Comparison of ENCODE assay signal across 14 cellular contexts in the genomic region with DNA sequence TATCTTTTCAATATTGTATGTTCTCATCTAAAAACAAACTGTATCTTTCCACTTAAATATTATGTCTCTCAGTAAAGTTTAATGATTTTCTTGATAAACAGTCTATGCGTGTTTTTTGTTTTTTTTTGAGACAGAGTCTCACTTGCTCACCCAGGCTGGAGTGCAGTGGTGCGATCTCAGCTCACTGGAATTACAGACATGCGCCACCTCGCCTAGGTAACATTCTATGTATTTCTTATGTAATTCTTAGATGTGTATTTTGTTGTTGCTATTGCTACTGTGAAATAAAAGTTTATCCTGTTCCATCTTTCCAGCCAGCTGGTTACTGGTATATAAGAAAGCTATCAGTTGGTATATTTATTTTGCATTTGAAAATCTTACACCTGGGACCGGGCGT. TPM values are rescaled to one million over a fixed set of nuclear protein-coding genes. Genes with fewer than 3 reads are reported as not detected.
DNase-seq lines count a peak whose midpoint lies in the region; ATAC-seq, FAIRE-seq and TF ChIP-seq lines count a peak whose summit lies in the region.
"Had no signal": no experiment of that assay in that cellular context is flagged by ENCODE, and none has a peak within 500 bp of the region (broad histone marks: within the 10 kb centered on the region; RNA-seq: fewer than 3 reads in every experiment).

No MANE protein-coding gene starts in this region.

- no peaks in the 10 kb centered on the region for H3K27me3 Mint-ChIP-seq in dendritic cell treated with granulocyte-macrophage colony-stimulating factor and Interleukin-4, amounts not matched to agents 40 ng/mL and 50 ng/mL, for 4 days
- no peaks in the 10 kb centered on the region for H3K27me3 Mint-ChIP-seq in nephron progenitor cell (ENCODE audit: low read depth, poor library complexity)
- H3K27me3 Mint-ChIP-seq: activated naive CD8-positive, alpha-beta T cell had no signal

- H3K4me1 ChIP-seq in pancreas (peaks cover 37 to 60% (median 37%) of the 10 kb centered on the region in 3 donors), right atrium auricular region (peaks cover 0 to 10% of the 10 kb centered on the region in 2 donors)

- DNase-seq in MG63 (peak; percentile 29), pancreas (no peak), right atrium auricular region (ENCODE audit: low spot score) (no peak), nephron progenitor cell (no peak)
- no peak for DNase-seq in activated CD4-positive, alpha-beta T cell treated with anti-CD3 and anti-CD28 coated beads for 4 hours
- DNase-seq: activated CD8-positive, alpha-beta T cell treated with anti-CD3 and anti-CD28 coated beads, Interleukin-2, amount 10 ng/mL, durations not matched to agents 7 days and 5 days; CD8-positive, alpha-beta T cell; GOT3; hypothalamus; NCI-H2171 had no signal

- no peak for FAIRE-seq in pancreas (lab: Jason Lieb, UNC)

- TF ChIP-seq CTCF in pancreas (IDR thresholded peaks at IDR 0.05): no peak
- TF ChIP-seq CTCF in right atrium auricular region (IDR thresholded peaks at IDR 0.05): no peak
- TF ChIP-seq CTCF in nephron progenitor cell (IDR thresholded peaks at IDR 0.05): no peak

- H3K4me3 ChIP-seq in MG63 (no peak overlapping the region), pancreas (no peak overlapping the region), right atrium auricular region (no peak overlapping the region)

- H3K27me3 ChIP-seq in MG63 (no peaks in the 10 kb centered on the region), pancreas (no peaks in the 10 kb centered on the region), right atrium auricular region (no peaks in the 10 kb centered on the region)

- H3K36me3 ChIP-seq in MG63: no peaks in the 10 kb centered on the region
- no peaks in the 10 kb centered on the region for H3K36me3 ChIP-seq in pancreas
- H3K36me3 ChIP-seq in right atrium auricular region: no peaks in the 10 kb centered on the region

- H3K36me3 Mint-ChIP-seq in dendritic cell treated with granulocyte-macrophage colony-stimulating factor and Interleukin-4, amounts not matched to agents 40 ng/mL and 50 ng/mL, for 4 days (ENCODE audit: low read depth): peaks cover 24% of the 10 kb centered on the region
- H3K36me3 Mint-ChIP-seq in nephron progenitor cell (ENCODE audit: low read depth): peaks cover 45% of the 10 kb centered on the region

- 62 to 66% methylated on average over 6 of the region's 6 CpGs for WGBS in pancreas, 2 donors

- H3K27ac ChIP-seq in pancreas: peak overlapping the region in 3 of 4 donors; percentile 12 to 68 (median 60)
- no peak overlapping the region for H3K27ac ChIP-seq in right atrium auricular region

- peaks cover 58% of the 10 kb centered on the region for H3K4me1 Mint-ChIP-seq in dendritic cell treated with granulocyte-macrophage colony-stimulating factor and Interleukin-4, amounts not matched to agents 40 ng/mL and 50 ng/mL, for 4 days (ENCODE audit: low read depth)
- peaks cover 22% of the 10 kb centered on the region for H3K4me1 Mint-ChIP-seq in nephron progenitor cell

- ATAC-seq in GM18861 (IDR thresholded peaks at IDR 0.05; ENCODE audit: unreplicated experiment) (peak; percentile 20), pancreas (no peak), GM18870 (IDR thresholded peaks at IDR 0.05; ENCODE audit: unreplicated experiment) (no peak)
- ATAC-seq: activated CD8-positive, alpha-beta T cell treated with anti-CD3 and anti-CD28 coated beads, Interleukin-2, amount 10 ng/mL, durations not matched to agents 7 days and 5 days; CD8-positive, alpha-beta T cell had no signal

- intact Hi-C loops in dendritic cell treated with granulocyte-macrophage colony-stimulating factor and Interleukin-4, amounts not matched to agents 40 ng/mL and 50 ng/mL, for 4 days (cut with micrococcal nuclease): no loop called here
- intact Hi-C loops in pancreas (cut with DNase I): no loop called here

- no peaks in the 10 kb centered on the region for H3K9me3 Mint-ChIP-seq in dendritic cell treated with granulocyte-macrophage colony-stimulating factor and Interleukin-4, amounts not matched to agents 40 ng/mL and 50 ng/mL, for 4 days
- peaks cover 37% of the 10 kb centered on the region for H3K9me3 Mint-ChIP-seq in nephron progenitor cell

- peak overlapping the region; percentile 94 for H3K27ac Mint-ChIP-seq in dendritic cell treated with granulocyte-macrophage colony-stimulating factor and Interleukin-4, amounts not matched to agents 40 ng/mL and 50 ng/mL, for 4 days
- no peak overlapping the region for H3K27ac Mint-ChIP-seq in nephron progenitor cell
- H3K27ac Mint-ChIP-seq: activated CD8-positive, alpha-beta T cell treated with anti-CD3 and anti-CD28 coated beads, Interleukin-2, amount 10 ng/mL, durations not matched to agents 7 days and 5 days; activated naive CD8-positive, alpha-beta T cell; CD8-positive, alpha-beta T cell had no signal

- peak overlapping the region; percentile 65 for H3K4me3 Mint-ChIP-seq in dendritic cell treated with granulocyte-macrophage colony-stimulating factor and Interleukin-4, amounts not matched to agents 40 ng/mL and 50 ng/mL, for 4 days
- H3K4me3 Mint-ChIP-seq in nephron progenitor cell: no peak overlapping the region
- H3K4me3 Mint-ChIP-seq: activated CD8-positive, alpha-beta T cell treated with anti-CD3 and anti-CD28 coated beads, Interleukin-2, amount 10 ng/mL, durations not matched to agents 7 days and 5 days; activated naive CD8-positive, alpha-beta T cell; CD8-positive, alpha-beta T cell had no signal

- H3K9me3 ChIP-seq in MG63 (no peaks in the 10 kb centered on the region), pancreas (no peaks in the 10 kb centered on the region), right atrium auricular region (no peaks in the 10 kb centered on the region)

RNA-seq across cellular contexts. Expression of gene ABHD12, which starts 29.4 kb away (rescaled TPM):
- total RNA-seq in MG63 (2014; rRNA removed; shearing (Covaris generic); ENCODE audit: low replicate concordance): 7.1 and 15.9 TPM in 2 replicates
- total RNA-seq in pancreas (10 to 100 TPM; 44.4 to 73.0 (median 53.9) TPM), right atrium auricular region (10 to 100 TPM; 20.7 to 40.6 TPM)
- polyA plus RNA-seq in pancreas: 10 to 100 TPM; 55.9 to 64.3 TPM

RNA-seq across cellular contexts. Expression of gene GINS1, which starts 46.2 kb away (rescaled TPM):
- total RNA-seq in MG63 (2014; rRNA removed; shearing (Covaris generic); ENCODE audit: low replicate concordance): 10.9 and 12.7 TPM in 2 replicates
- total RNA-seq in pancreas (under 1 TPM; 0.32 to 0.98 (median 0.50) TPM), right atrium auricular region (under 1 TPM; 0.33 to 0.35 TPM)
- polyA plus RNA-seq in pancreas: under 1 TPM; 0.46 to 0.52 TPM

Comparison
In these comparisons a context has a peak if more than half of its experiments do, and no peak if none do; other contexts are left out.
1. H3K27ac ChIP-seq: peak in pancreas (3 of 4); none in right atrium auricular region (0 of 2).